In genomic region chr17:77429735-77429984, GRCh38 we compare ENCODE assay signal across 9 cellular contexts.
A peak's percentile ranks its signal among the peaks of the same experiment; 100 is the strongest.
DNase-seq lines count a peak whose midpoint lies in the region; ATAC-seq and TF ChIP-seq lines count a peak whose summit lies in the region.
"Had no signal": no experiment of that assay in that cellular context is flagged by ENCODE, and none has a peak within 500 bp of the region (broad histone marks: within the 10 kb centered on the region; RNA-seq: fewer than 3 reads in every experiment).

No MANE protein-coding gene starts in this region.

- H3K9ac ChIP-seq in fibroblast of lung (ENCODE audit: insufficient read depth, low read length), result peak overlapping the region; percentile 36

- no peak for DNase-seq in CD4-positive, alpha-beta memory T cell
- DNase-seq in RWPE1 (ENCODE audit: low spot score) (no peak), fibroblast of lung (ENCODE audit: low read depth in 2 of 2) (no peak), psoas muscle (peak in 1 of 2 donors; percentile 18), NCI-H187 treated with DMSO at 0.1 percent for 48 hours (lab: John Stamatoyannopoulos, UW) (no peak), NCI-H2081 (lab: John Stamatoyannopoulos, UW) (no peak), upper lobe of right lung (no peak)

- POLR2A ChIA-PET in CD4-positive, alpha-beta memory T cell (lab: Charles Lee; ENCODE audit: partially characterized antibody), result interaction anchor here (0.6 to 97.0 kb wide), 17 partner anchors 2 to 529 kb away, joined by 3 to 6031 read pairs (median 5); partner anchors contain the start of gene TNRC6C
- POLR2A ChIA-PET in RWPE1 (lab: Yijun Ruan, JAX; ENCODE audit: low non-redundant PET), result no interaction called here

- peaks cover 87% of the 10 kb centered on the region for H3K79me2 ChIP-seq in fibroblast of lung (ENCODE audit: control insufficient read depth, insufficient read depth, low read length)

- CTCF ChIA-PET in CD4-positive, alpha-beta memory T cell (lab: Charles Lee; ENCODE audit: partially characterized antibody), result interaction anchor here (0.6 to 8.3 kb wide), 38 partner anchors 9 to 584 kb away, joined by 3 to 144 read pairs (median 8); no protein-coding TSS in a partner anchor
- CTCF ChIA-PET in RWPE1 (lab: Yijun Ruan, JAX), result interaction anchor here (0.5 to 1.5 kb wide), 10 partner anchors 18 to 278 kb away, joined by 3 to 6 read pairs (median 4); no protein-coding TSS in a partner anchor

- peak overlapping the region in 3 of 8 donors; percentile 39 to 52 (median 49) for H3K4me3 Mint-ChIP-seq in CD4-positive, alpha-beta memory T cell

- 60 to 70% (median 64%) methylated on average over 5 of the region's 5 CpGs for WGBS in psoas muscle, 3 donors

- no peaks in the 10 kb centered on the region for H3K27me3 Mint-ChIP-seq in CD4-positive, alpha-beta memory T cell

- intact Hi-C loops in CD4-positive, alpha-beta memory T cell (cut with micrococcal nuclease), result no loop called here
- intact Hi-C loops in psoas muscle (cut with DNase I) (loop anchor here in 1 of 2 donors (5.0 kb wide), 1 partner anchor 102 kb away; no protein-coding TSS in a partner anchor), upper lobe of right lung (cut with DNase I) (no loop called here)

- peaks cover 4% of the 10 kb centered on the region for H3K36me3 ChIP-seq in CD4-positive, alpha-beta memory T cell (ENCODE audit: insufficient read depth, low read length)
- H3K36me3 ChIP-seq in fibroblast of lung (ENCODE audit: control insufficient read depth, insufficient read depth, low read length), result peaks cover 2% of the 10 kb centered on the region
- H3K36me3 ChIP-seq in psoas muscle (ENCODE audit: insufficient read depth in 1 of 2, low read depth in 1 of 2), result no peaks in the 10 kb centered on the region
- H3K36me3 ChIP-seq in upper lobe of right lung, result no peaks in the 10 kb centered on the region

- H3K27ac ChIP-seq in CD4-positive, alpha-beta memory T cell (ENCODE audit: low read depth, low read length), result no peak overlapping the region
- H3K27ac ChIP-seq in RWPE1 (peak overlapping the region; percentile 98), fibroblast of lung (ENCODE audit: insufficient read depth, low read length) (peak overlapping the region; percentile 76), psoas muscle (peak overlapping the region; percentile 71), upper lobe of right lung (no peak overlapping the region)

- H3K36me3 Mint-ChIP-seq in CD4-positive, alpha-beta memory T cell, result peaks cover 0 to 28% of the 10 kb centered on the region in 2 donors

- H3K4me1 ChIP-seq in CD4-positive, alpha-beta memory T cell (ENCODE audit: insufficient read depth, low read length), result peaks cover 100% of the 10 kb centered on the region
- H3K4me1 ChIP-seq in fibroblast of lung (ENCODE audit: control insufficient read depth, extremely low read depth, insufficient read depth, low read length), result peaks cover 72% of the 10 kb centered on the region
- peaks cover 80% of the 10 kb centered on the region for H3K4me1 ChIP-seq in psoas muscle
- peaks cover 82% of the 10 kb centered on the region for H3K4me1 ChIP-seq in upper lobe of right lung

- no peak overlapping the region for H2AFZ ChIP-seq in fibroblast of lung (ENCODE audit: low read length)

- H3K27ac Mint-ChIP-seq in CD4-positive, alpha-beta memory T cell, result peak overlapping the region in 6 of 7 donors; percentile 73 to 91 (median 84)

- H3K4me3 ChIP-seq in CD4-positive, alpha-beta memory T cell (ENCODE audit: low read length in 2 of 2), result no peak overlapping the region
- H3K4me3 ChIP-seq in fibroblast of lung (replicated peaks in 1 of 4; ENCODE audit: control extremely low read depth in 1 of 4, insufficient read depth in 1 of 4, low read depth in 3 of 4, low read length in 4 of 4), result no peak overlapping the region
- no peak overlapping the region for H3K4me3 ChIP-seq in psoas muscle
- H3K4me3 ChIP-seq in upper lobe of right lung, result no peak overlapping the region

- H3K9me3 Mint-ChIP-seq in CD4-positive, alpha-beta memory T cell, result no peaks in the 10 kb centered on the region
- H3K9me3 Mint-ChIP-seq: T-helper 1 cell treated with Interleukin-12 subunit alpha and Interleukin-12 subunit beta and Interleukin-4 antibody, amounts not matched to agents 30 μg/mL and 1 μg/mL, for 36 hours had no signal

- no peaks in the 10 kb centered on the region for H3K27me3 ChIP-seq in CD4-positive, alpha-beta memory T cell (ENCODE audit: insufficient read depth, low read length)
- H3K27me3 ChIP-seq in fibroblast of lung (ENCODE audit: control insufficient read depth, insufficient read depth, low read length) (no peaks in the 10 kb centered on the region), psoas muscle (ENCODE audit: insufficient read depth in 3 of 3, low read length in 2 of 3) (no peaks in the 10 kb centered on the region), upper lobe of right lung (no peaks in the 10 kb centered on the region)

- no peaks in the 10 kb centered on the region for H3K9me3 ChIP-seq in CD4-positive, alpha-beta memory T cell (ENCODE audit: control insufficient read depth in 1 of 2, low read length in 2 of 2)
- H3K9me3 ChIP-seq in fibroblast of lung (ENCODE audit: control insufficient read depth, insufficient read depth, low read depth, low read length) (no peaks in the 10 kb centered on the region), psoas muscle (no peaks in the 10 kb centered on the region), upper lobe of right lung (no peaks in the 10 kb centered on the region)

- no peaks in the 10 kb centered on the region for H4K20me1 ChIP-seq in fibroblast of lung (ENCODE audit: control insufficient read depth, extremely low read depth, insufficient read depth, low read length)

- no peak for ATAC-seq in psoas muscle
- no peak for ATAC-seq in GM21717 (IDR thresholded peaks at IDR 0.05; ENCODE audit: unreplicated experiment)
- ATAC-seq in upper lobe of right lung, result no peak

- H3K4me2 ChIP-seq in fibroblast of lung (ENCODE audit: extremely low read depth, insufficient read depth, low read length), result no peak overlapping the region

- TF ChIP-seq CTCF in RWPE1 (conservative IDR thresholded peaks at IDR 0.05; ENCODE audit: low read depth) (no peak), fibroblast of lung (conservative IDR thresholded peaks at IDR 0.05 in 1 of 2, IDR thresholded peaks at IDR 0.05 in 1 of 2; ENCODE audit: low read depth in 1 of 2, low read length in 2 of 2) (no peak), psoas muscle (IDR thresholded peaks at IDR 0.05) (no peak), upper lobe of right lung (IDR thresholded peaks at IDR 0.05) (no peak)

- peaks cover 51 to 93% (median 75%) of the 10 kb centered on the region in 4 donors for H3K4me1 Mint-ChIP-seq in CD4-positive, alpha-beta memory T cell

Comparison
In these comparisons a context has a peak if more than half of its experiments do, and no peak if none do; other contexts are left out.
1. H3K27ac ChIP-seq: peak in RWPE1 (single experiment), fibroblast of lung (single experiment) and psoas muscle (single experiment); none in CD4-positive, alpha-beta memory T cell (single experiment) and upper lobe of right lung (single experiment).